ENCODE assay signal across 22 cellular contexts in genomic region chr5:39108987-39109386, GRCh38. TPM values are rescaled to one million over a fixed set of nuclear protein-coding genes. Genes with fewer than 3 reads are reported as not detected.
DNase-seq lines count a peak whose midpoint lies in the region; ATAC-seq, FAIRE-seq and TF ChIP-seq lines count a peak whose summit lies in the region.
"Had no signal": no experiment of that assay in that cellular context is flagged by ENCODE, and none has a peak within 500 bp of the region (broad histone marks: within the 10 kb centered on the region; RNA-seq: fewer than 3 reads in every experiment).

No MANE protein-coding gene starts in this region.

- H3K27me3 Mint-ChIP-seq in CD4-positive, alpha-beta T cell = no peaks in the 10 kb centered on the region
- H3K27me3 Mint-ChIP-seq in naive thymus-derived CD4-positive, alpha-beta T cell = no peaks in the 10 kb centered on the region
- H3K27me3 Mint-ChIP-seq: memory B cell; stimulated activated naive CD8-positive, alpha-beta T cell treated with anti-CD3 and anti-CD28 coated beads, Interleukin-15, amount 100 ng/mL, for 72 hours had no signal

- intact Hi-C loops in CD4-positive, alpha-beta T cell (cut with DNase I, micrococcal nuclease) = loop anchor here in 1 of 2 experiments (5.0 kb wide), 1 partner anchor 102 kb away; no protein-coding TSS in a partner anchor
- intact Hi-C loops in K562 (cut with micrococcal nuclease) = no loop called here
- intact Hi-C loops in naive thymus-derived CD4-positive, alpha-beta T cell (cut with micrococcal nuclease) = loop anchor here in 1 of 2 donors (1.0 to 10.0 kb wide), 3 partner anchors 10 to 664 kb away; partner anchors contain the start of gene RICTOR
- intact Hi-C loops in prostate gland (cut with DNase I) = no loop called here

- H3K4me3 ChIP-seq in A549 (no peak overlapping the region), K562 (no peak overlapping the region), prostate gland (no peak overlapping the region), WERI-Rb-1 (ENCODE audit: low read depth, low read length) (no peak overlapping the region)
- no peak overlapping the region for H3K4me3 ChIP-seq in naive thymus-derived CD4-positive, alpha-beta T cell (ENCODE audit: low read length)
- H3K4me3 ChIP-seq: gastroesophageal sphincter, HAP-1, upper lobe of left lung had no signal

- TF ChIP-seq POLR2A in A549 (IDR thresholded peaks at IDR 0.05; ENCODE audit: low read length) (no peak), K562 (conservative IDR thresholded peaks at IDR 0.05) (no peak), prostate gland (IDR thresholded peaks at IDR 0.05) (no peak)

- H3K36me3 ChIP-seq in K562 (ENCODE audit: control insufficient read depth, insufficient read depth, low read length) (no peaks in the 10 kb centered on the region), prostate gland (no peaks in the 10 kb centered on the region), WERI-Rb-1 (no peaks in the 10 kb centered on the region)
- peaks cover 0 to 72% (median 42%) of the 10 kb centered on the region in 3 experiments for H3K36me3 ChIP-seq in naive thymus-derived CD4-positive, alpha-beta T cell (ENCODE audit: control insufficient read depth in 2 of 3, insufficient read depth in 3 of 3, low read length in 3 of 3)
- H3K36me3 ChIP-seq: gastroesophageal sphincter, HAP-1, upper lobe of left lung had no signal

- H3K9me1 ChIP-seq in K562 (ENCODE audit: control insufficient read depth, insufficient read depth, low read length) = no peaks in the 10 kb centered on the region

- TF ChIP-seq CTCF in A549 (IDR thresholded peaks at IDR 0.05) (no peak), K562 (IDR thresholded peaks at IDR 0.05 in 2 of 3, conservative IDR thresholded peaks at IDR 0.05 in 1 of 3; ENCODE audit: insufficient read depth in 2 of 3, low read depth in 1 of 3, low read length in 3 of 3) (no peak), prostate gland (IDR thresholded peaks at IDR 0.05) (no peak), WERI-Rb-1 (IDR thresholded peaks at IDR 0.05; ENCODE audit: low read depth, low read length) (no peak)
- TF ChIP-seq CTCF in CD4-positive, alpha-beta T cell (IDR thresholded peaks at IDR 0.05) = no peak

- no peaks in the 10 kb centered on the region for H3K9me3 ChIP-seq in A549
- H3K9me3 ChIP-seq in CD4-positive, alpha-beta T cell (ENCODE audit: control insufficient read depth, low read length) = no peaks in the 10 kb centered on the region
- H3K9me3 ChIP-seq in K562 (replicated peaks; ENCODE audit: control insufficient read depth, insufficient read depth, low read depth, low read length) = no peaks in the 10 kb centered on the region
- H3K9me3 ChIP-seq in naive thymus-derived CD4-positive, alpha-beta T cell (ENCODE audit: control insufficient read depth in 2 of 3, low read length in 3 of 3) = no peaks in the 10 kb centered on the region
- no peaks in the 10 kb centered on the region for H3K9me3 ChIP-seq in prostate gland
- no peaks in the 10 kb centered on the region for H3K9me3 ChIP-seq in WERI-Rb-1 (ENCODE audit: severe bottlenecking)
- H3K9me3 ChIP-seq: gastroesophageal sphincter, HAP-1, SK-N-SH, upper lobe of left lung had no signal

- peak overlapping the region; percentile 11 to 43; a peak in 3 of 6 replicates for H3K27ac ChIP-seq in A549
- H3K27ac ChIP-seq in CD4-positive, alpha-beta T cell (ENCODE audit: low read depth, low read length) = peak overlapping the region; percentile 1
- no peak overlapping the region for H3K27ac ChIP-seq in K562 (ENCODE audit: extremely low read depth, low read depth, low read length)
- no peak overlapping the region for H3K27ac ChIP-seq in naive thymus-derived CD4-positive, alpha-beta T cell (ENCODE audit: low read depth, low read length)
- no peak overlapping the region for H3K27ac ChIP-seq in prostate gland
- H3K27ac ChIP-seq in WERI-Rb-1 = no peak overlapping the region
- H3K27ac ChIP-seq: gastroesophageal sphincter, upper lobe of left lung had no signal

- ATAC-seq in A549 (peak in 1 of 2 experiments; percentile 51; a peak in 2 of 6 replicates), K562 (peak; percentile 60)
- ATAC-seq in CD4-positive, alpha-beta T cell (ENCODE audit: poor library complexity) = no peak
- ATAC-seq in naive thymus-derived CD4-positive, alpha-beta T cell = no peak
- ATAC-seq: esophagus mucosa; gastroesophageal sphincter; stimulated activated naive CD8-positive, alpha-beta T cell treated with anti-CD3 and anti-CD28 coated beads, Interleukin-15, amount 100 ng/mL, for 72 hours had no signal

- H3K4me1 ChIP-seq in A549 = peaks cover 58% of the 10 kb centered on the region
- peaks cover 0 to 1% of the 10 kb centered on the region in 2 experiments; a peak in 3 of 5 replicates for H3K4me1 ChIP-seq in K562 (replicated peaks in 1 of 2; ENCODE audit: control insufficient read depth in 2 of 2, insufficient read depth in 2 of 2, low read length in 2 of 2)
- H3K4me1 ChIP-seq in naive thymus-derived CD4-positive, alpha-beta T cell (ENCODE audit: control insufficient read depth in 2 of 2, insufficient read depth in 2 of 2, low read length in 2 of 2) = no peaks in the 10 kb centered on the region
- no peaks in the 10 kb centered on the region for H3K4me1 ChIP-seq in prostate gland (replicated peaks)
- H3K4me1 ChIP-seq: gastroesophageal sphincter, HAP-1, upper lobe of left lung had no signal

- FAIRE-seq in A549 (lab: Jason Lieb, UNC) (peak; percentile 23), K562 (lab: Jason Lieb, UNC) (no peak)
- FAIRE-seq: small intestine had no signal

- TF ChIP-seq EP300 in A549 (IDR thresholded peaks at IDR 0.05) (no peak), K562 (IDR thresholded peaks at IDR 0.05; ENCODE audit: low read length) (no peak)

- peaks cover 89% of the 10 kb centered on the region for H3K36me3 Mint-ChIP-seq in CD4-positive, alpha-beta T cell (ENCODE audit: low read depth)
- peaks cover 11 to 50% (median 39%) of the 10 kb centered on the region in 5 donors for H3K36me3 Mint-ChIP-seq in naive thymus-derived CD4-positive, alpha-beta T cell
- H3K36me3 Mint-ChIP-seq: memory B cell had no signal

- no peaks in the 10 kb centered on the region for H3K79me2 ChIP-seq in K562 (ENCODE audit: control insufficient read depth, insufficient read depth, low read length)

- no peak overlapping the region for H3K9ac ChIP-seq in K562 (ENCODE audit: insufficient read depth in 1 of 2, low read depth in 2 of 2, low read length in 2 of 2)
- H3K9ac ChIP-seq: SK-N-SH had no signal

- H3K27ac Mint-ChIP-seq in CD4-positive, alpha-beta T cell = peak overlapping the region; percentile 28
- H3K27ac Mint-ChIP-seq in naive thymus-derived CD4-positive, alpha-beta T cell = peak overlapping the region in 8 of 9 donors; percentile 0 to 84 (median 53)
- H3K27ac Mint-ChIP-seq: memory B cell; stimulated activated naive CD8-positive, alpha-beta T cell treated with anti-CD3 and anti-CD28 coated beads, Interleukin-15, amount 100 ng/mL, for 72 hours had no signal

- H3K4me2 ChIP-seq in A549 (no peak overlapping the region), K562 (ENCODE audit: insufficient read depth, low read length) (no peak overlapping the region)
- H3K4me2 ChIP-seq: SK-N-SH had no signal

- in situ Hi-C loops in K562 (cut with MboI) = no loop called here

- no peaks in the 10 kb centered on the region for H3K27me3 ChIP-seq in CD4-positive, alpha-beta T cell (ENCODE audit: control insufficient read depth, insufficient read depth, low read length)
- H3K27me3 ChIP-seq in K562 (ENCODE audit: control insufficient read depth in 2 of 2, insufficient read depth in 2 of 2, low read length in 2 of 2) (no peaks in the 10 kb centered on the region), prostate gland (replicated peaks; ENCODE audit: insufficient read depth) (no peaks in the 10 kb centered on the region), WERI-Rb-1 (ENCODE audit: insufficient read depth, low read depth, severe bottlenecking) (no peaks in the 10 kb centered on the region)
- H3K27me3 ChIP-seq in naive thymus-derived CD4-positive, alpha-beta T cell (ENCODE audit: control insufficient read depth in 2 of 2, insufficient read depth in 2 of 2, low read length in 2 of 2) = no peaks in the 10 kb centered on the region
- H3K27me3 ChIP-seq: gastroesophageal sphincter, upper lobe of left lung had no signal

- H3K9me3 Mint-ChIP-seq in CD4-positive, alpha-beta T cell = no peaks in the 10 kb centered on the region
- H3K9me3 Mint-ChIP-seq in naive thymus-derived CD4-positive, alpha-beta T cell = no peaks in the 10 kb centered on the region
- H3K9me3 Mint-ChIP-seq: memory B cell; stimulated activated naive CD8-positive, alpha-beta T cell treated with anti-CD3 and anti-CD28 coated beads, Interleukin-15, amount 100 ng/mL, for 72 hours had no signal

- no peaks in the 10 kb centered on the region for H4K20me1 ChIP-seq in K562 (replicated peaks; ENCODE audit: control insufficient read depth, insufficient read depth, low read length)

- H3K4me1 Mint-ChIP-seq in CD4-positive, alpha-beta T cell (ENCODE audit: low read depth) = peaks cover 27% of the 10 kb centered on the region
- H3K4me1 Mint-ChIP-seq in naive thymus-derived CD4-positive, alpha-beta T cell = peaks cover 0 to 38% (median 15%) of the 10 kb centered on the region in 7 donors
- H3K4me1 Mint-ChIP-seq: memory B cell; stimulated activated naive CD8-positive, alpha-beta T cell treated with anti-CD3 and anti-CD28 coated beads, Interleukin-15, amount 100 ng/mL, for 72 hours had no signal

- no TSS peak for BruUV-seq in K562 (replicated peaks; lab: Mats Ljungman, UMichigan)

- no peak overlapping the region for H3K4me3 Mint-ChIP-seq in CD4-positive, alpha-beta T cell
- no peak overlapping the region for H3K4me3 Mint-ChIP-seq in naive thymus-derived CD4-positive, alpha-beta T cell
- H3K4me3 Mint-ChIP-seq: memory B cell; stimulated activated naive CD8-positive, alpha-beta T cell treated with anti-CD3 and anti-CD28 coated beads, Interleukin-15, amount 100 ng/mL, for 72 hours had no signal

- no peak for TF ChIP-seq RAD21 in A549 (conservative IDR thresholded peaks at IDR 0.05 in 1 of 2, IDR thresholded peaks at IDR 0.05 in 1 of 2)
- no peak for TF ChIP-seq RAD21 in K562 (CRISPR knock-in tag; conservative IDR thresholded peaks at IDR 0.05 in 1 of 2, IDR thresholded peaks at IDR 0.05 in 1 of 2)

- DNase-seq in A549 (ENCODE audit: low read depth in 1 of 2, low spot score in 1 of 2) (no peak), K562 (ENCODE audit: extremely low read depth in 1 of 4, low spot score in 3 of 4) (no peak), prostate gland (ENCODE audit: low spot score) (no peak), ureter (ENCODE audit: low spot score) (no peak), WERI-Rb-1 (no peak)
- DNase-seq in CD4-positive, alpha-beta T cell = no peak
- DNase-seq in naive thymus-derived CD4-positive, alpha-beta T cell = no peak
- DNase-seq: activated CD4-positive, alpha-beta T cell treated with anti-CD3 and anti-CD28 coated beads for 1 hour; COR-L47; effector CD8-positive, alpha-beta T cell; NCI-H1048; NCI-H2029 treated with DMSO at 0.1 percent for 48 hours; SK-N-SH; small intestine; stimulated activated CD4-positive, alpha-beta T cell treated with anti-CD3 and anti-CD28 coated beads, Interleukin-4, amount 100 ng/mL, for 1 hour; stimulated activated naive CD8-positive, alpha-beta T cell treated with anti-CD3 and anti-CD28 coated beads, Interleukin-15, amount 100 ng/mL, for 72 hours; T1000; upper lobe of left lung had no signal

- peak overlapping the region; percentile 60; the same call in 1 of the 2 replicates for H2AFZ ChIP-seq in K562 (ENCODE audit: low read depth, low read length)

- CTCF ChIA-PET in A549 (lab: Yijun Ruan, JAX) = interaction anchor here (1.2 to 1.3 kb wide), 2 partner anchors 10 to 35 kb away, joined by 3 read pairs; no protein-coding TSS in a partner anchor
- CTCF ChIA-PET in CD4-positive, alpha-beta T cell (lab: Charles Lee) = no interaction called here
- CTCF ChIA-PET in K562 (lab: Yijun Ruan, JAX; ENCODE audit: low intra/inter-chr PET ratio) = interaction anchor here (0.6 kb wide), 1 partner anchor 10 kb away, joined by 3 read pairs; no protein-coding TSS in a partner anchor
- CTCF ChIA-PET in naive thymus-derived CD4-positive, alpha-beta T cell (lab: Charles Lee) = no interaction called here

- 64% methylated on average over 3 of the region's 3 CpGs for WGBS in A549 (ENCODE audit: missing lambda C conversion rate)
- WGBS in K562 (ENCODE audit: insufficient coverage, low coverage, missing lambda C conversion rate) = 40% methylated on average over 3 of the region's 3 CpGs
- 60% methylated on average over 3 of the region's 3 CpGs for WGBS in prostate gland

- POLR2A ChIA-PET in A549 (lab: Yijun Ruan, JAX) = no interaction called here
- POLR2A ChIA-PET in CD4-positive, alpha-beta T cell (lab: Charles Lee) = no interaction called here
- POLR2A ChIA-PET in K562 (lab: Yijun Ruan, JAX) = interaction anchor here (1.2 kb wide), 1 partner anchor 36 kb away, joined by 3 read pairs; no protein-coding TSS in a partner anchor
- POLR2A ChIA-PET in naive thymus-derived CD4-positive, alpha-beta T cell (lab: Charles Lee) = interaction anchor here (0.5 to 1.0 kb wide), 2 partner anchors 12 to 57 kb away, joined by 3 to 4 read pairs; no protein-coding TSS in a partner anchor

RNA-seq across cellular contexts. Expression of gene RICTOR, which starts 34.8 kb away (rescaled TPM):
- polyA plus RNA-seq in A549 (2011; rRNA removed) (26.8 and 28.5 TPM in 2 replicates), A549 (2017; fragmentation: RNase III; extraction: RNeasy Plus Mini Kit Qiagen cat#74134 plus additional on column Dnase treatment) (5.8 to 6.8 TPM (median 6.5 TPM) in 3 replicates), K562 (2011; rRNA removed) (31.7 and 46.6 TPM in 2 replicates), K562 (2014; fragmentation: Illumina TruSeq; extraction: Trizol) (18.8 and 19.7 TPM in 2 replicates), K562 (2014; fragmentation: Nextera tagmentation; extraction: Ambion mirVana) (10 to 100 TPM; 13.9 to 15.9 TPM), K562 (2014; rRNA removed) (14.2 and 17.0 TPM in 2 replicates)
- polyA plus RNA-seq in A549 (2012; cell fraction: cytosol; rRNA removed) = 1.6 and 1.9 TPM in 2 replicates
- polyA plus RNA-seq in A549 (2012; cell fraction: nucleus; rRNA removed) = 3.7 and 5.4 TPM in 2 replicates
- polyA minus RNA-seq in A549 (2011; rRNA and poly(A)+ RNA removed) = 59.6 and 63.3 TPM in 2 replicates
- total RNA-seq in CD4-positive, alpha-beta T cell = 100 to 1,000 TPM; 125 TPM
- 131 and 332 TPM in 2 replicates for total RNA-seq in K562 (2011; cell fraction: chromatin; rRNA removed; ENCODE audit: low replicate concordance)
- 38.0 and 56.7 TPM in 2 replicates for total RNA-seq in K562 (2011; cell fraction: nucleolus; rRNA removed)
- total RNA-seq in K562 (2011; cell fraction: nucleoplasm; rRNA removed) = 86.9 and 126 TPM in 2 replicates
- total RNA-seq in K562 (2014; rRNA removed) (18.1 and 22.6 TPM in 2 replicates), K562 (2014; rRNA removed; fragmentation: Illumina TruSeq; extraction: Trizol) (37.6 and 47.4 TPM in 2 replicates), K562 (2015; rRNA removed; fragmentation: Illumina TruSeq; extraction: Trizol) (32.3 and 35.2 TPM in 2 replicates), K562 (2021) (41.0 and 43.2 TPM in 2 replicates), prostate gland (10 to 100 TPM; 21.5 to 36.8 TPM), ureter (54.0 TPM)
- polyA plus RNA-seq in K562 (2011; cell fraction: cytosol; rRNA removed) = 9.1 and 16.2 TPM in 2 replicates
- 58.1 and 62.5 TPM in 2 replicates for polyA plus RNA-seq in K562 (2011; cell fraction: nucleus; rRNA removed)
- 11.7 and 13.1 TPM in 2 replicates for polyA plus RNA-seq in K562 (2012)
- polyA minus RNA-seq in K562 (2011; rRNA and poly(A)+ RNA removed) = 205 and 242 TPM in 2 replicates
- 41.3 and 55.6 TPM in 2 replicates for polyA minus RNA-seq in K562 (2011; cell fraction: cytosol; rRNA and poly(A)+ RNA removed)
- polyA minus RNA-seq in K562 (2011; cell fraction: nucleus; rRNA and poly(A)+ RNA removed) = 123 and 176 TPM in 2 replicates
- total RNA-seq in naive thymus-derived CD4-positive, alpha-beta T cell = 10 to 100 TPM; 56.9 to 96.2 (median 86.5) TPM
- polyA plus RNA-seq in naive thymus-derived CD4-positive, alpha-beta T cell = 10 to 100 TPM; 16.2 to 22.9 TPM

Comparison
In these comparisons a context has a peak if more than half of its experiments do, and no peak if none do; other contexts are left out.
1. H3K27ac ChIP-seq: peak in A549 (2 of 2) and CD4-positive, alpha-beta T cell (single experiment); none in K562 (single experiment), naive thymus-derived CD4-positive, alpha-beta T cell (single experiment), prostate gland (0 of 2) and WERI-Rb-1 (single experiment).
2. CTCF ChIA-PET loops: an anchor here in A549 (1.2 to 1.3 kb wide) and K562 (0.6 kb wide); none called in CD4-positive, alpha-beta T cell and naive thymus-derived CD4-positive, alpha-beta T cell.
3. POLR2A ChIA-PET loops: an anchor here in K562 (1.2 kb wide) and naive thymus-derived CD4-positive, alpha-beta T cell (0.5 to 1.0 kb wide); none called in A549 and CD4-positive, alpha-beta T cell.